8 cellular contexts compared by ENCODE assay signal in the genomic region with DNA sequence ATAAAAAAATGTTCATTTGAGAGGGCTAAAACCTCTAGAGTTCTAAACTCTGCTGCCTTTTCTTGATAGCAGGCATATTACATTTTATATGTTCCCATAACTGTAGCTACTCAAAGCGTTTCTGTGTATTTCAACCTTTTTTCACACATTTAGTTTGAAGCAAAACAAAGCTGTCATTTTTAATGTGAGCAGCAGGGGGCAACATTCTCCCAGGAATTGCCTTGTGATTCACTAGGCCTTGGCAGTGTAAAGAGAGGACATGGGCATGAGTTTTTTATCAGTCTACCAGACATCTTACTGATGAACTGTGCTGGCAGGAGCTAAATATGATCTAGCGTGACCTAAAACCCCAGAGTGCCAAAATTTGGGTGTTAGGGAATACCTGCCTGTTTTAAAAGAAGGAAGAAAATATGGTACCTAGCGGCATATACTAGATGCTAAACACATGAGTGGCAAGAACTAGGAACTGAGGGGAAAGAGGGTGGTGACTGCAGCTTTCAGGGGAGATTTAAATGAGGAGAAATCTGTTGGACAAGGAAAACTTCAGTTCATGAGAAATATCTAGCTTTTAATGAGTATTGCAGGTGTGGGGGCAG.
A peak's percentile ranks its signal among the peaks of the same experiment; 100 is the strongest.
DNase-seq lines count a peak whose midpoint lies in the region; ATAC-seq, FAIRE-seq and TF ChIP-seq lines count a peak whose summit lies in the region.

No MANE protein-coding gene starts in this region.

- H3K14ac ChIP-seq in IMR-90 (replicated peaks; ENCODE audit: low read depth, low read length) = no peak overlapping the region

- H2AFZ ChIP-seq in IMR-90 (replicated peaks; ENCODE audit: low read length, poor library complexity) = no peak overlapping the region

- H3K36me3 ChIP-seq in IMR-90 (ENCODE audit: control insufficient read depth, insufficient read depth, low read length) (no peaks in the 10 kb centered on the region), ovary (no peaks in the 10 kb centered on the region)

- no peak overlapping the region for H2AK5ac ChIP-seq in IMR-90 (ENCODE audit: low read depth, low read length)

- H3K9me3 ChIP-seq in IMR-90 (ENCODE audit: control insufficient read depth, insufficient read depth, low read length) (no peaks in the 10 kb centered on the region), ovary (no peaks in the 10 kb centered on the region)

- DNase-seq in D721Med (ENCODE audit: insufficient read length, low spot score) (peak; percentile 35), IMR-90 (peak; percentile 65), RCC 7860 (ENCODE audit: low spot score) (peak; percentile 5), foreskin melanocyte (peak; percentile 46), ovary (peak in 4 of 5 donors; percentile 15 to 66 (median 38)), urothelium cell line (ENCODE audit: low spot score) (peak; percentile 77)
- peak; percentile 78 for DNase-seq in activated effector memory CD4-positive, alpha-beta T cell treated with anti-CD3 and anti-CD28 coated beads, Interleukin-2, amount 50 U/mL, for 16 hours

- TF ChIP-seq POLR2A in IMR-90 (IDR thresholded peaks at IDR 0.05; ENCODE audit: low read depth, low read length) (no peak), ovary (IDR thresholded peaks at IDR 0.05) (no peak)

- H2BK120ac ChIP-seq in IMR-90 (ENCODE audit: low read depth, low read length) = no peak overlapping the region

- no TSS peak for BruUV-seq in IMR-90 (replicated peaks; lab: Mats Ljungman, UMichigan)

- ATAC-seq in IMR-90 (ENCODE audit: low read depth) (peak; percentile 94), GM19455 (IDR thresholded peaks at IDR 0.05; ENCODE audit: unreplicated experiment) (no peak)

- no peak overlapping the region for H3K56ac ChIP-seq in IMR-90 (ENCODE audit: extremely low read depth, insufficient read depth, low read length)

- CTCF ChIA-PET in IMR-90 (lab: Yijun Ruan, JAX) = interaction anchor here (0.6 to 1.8 kb wide), 15 partner anchors 11 to 593 kb away, joined by 3 to 12 read pairs (median 4); no protein-coding TSS in a partner anchor

- H3K9me1 ChIP-seq in IMR-90 (ENCODE audit: insufficient read depth, low read length) = no peaks in the 10 kb centered on the region; the same call in 1 of the 2 replicates

- peak; percentile 93 for TF ChIP-seq RAD21 in IMR-90 (IDR thresholded peaks at IDR 0.05; ENCODE audit: low read length)

- TF ChIP-seq CTCF in D721Med (IDR thresholded peaks at IDR 0.05; ENCODE audit: insufficient read depth, missing control alignments) (peak; percentile 92), IMR-90 (conservative IDR thresholded peaks at IDR 0.05; ENCODE audit: low read depth, low read length) (peak; percentile 86), ovary (IDR thresholded peaks at IDR 0.05) (peak; percentile 44 to 72 (median 63))

- no peak overlapping the region for H3K4ac ChIP-seq in IMR-90 (ENCODE audit: low read depth, low read length)

- intact Hi-C loops in IMR-90 (cut with micrococcal nuclease) (loop anchor here (1.0 to 2.0 kb wide), 4 partner anchors 301 to 595 kb away; no protein-coding TSS in a partner anchor), ovary (cut with DNase I) (loop anchor here (2.0 to 5.0 kb wide), 4 partner anchors 86 to 306 kb away; no protein-coding TSS in a partner anchor)

- H2BK5ac ChIP-seq in IMR-90 (ENCODE audit: low read depth, low read length, poor library complexity, severe bottlenecking) = no peak overlapping the region

- dilution Hi-C loops in IMR-90 (cut with HindIII; ENCODE audit: low sequenced_read_pairs, unreplicated experiment) = no loop called here

- no peak overlapping the region for H2AK9ac ChIP-seq in IMR-90 (replicated peaks; ENCODE audit: low read depth, low read length, poor library complexity)

- H3K79me1 ChIP-seq in IMR-90 (ENCODE audit: low read depth in 1 of 2, low read length in 2 of 2) = no peaks in the 10 kb centered on the region; a peak in 2 of 4 replicates

- no peaks in the 10 kb centered on the region for H3K27me3 ChIP-seq in IMR-90 (ENCODE audit: control insufficient read depth, insufficient read depth, low read length)
- no peaks in the 10 kb centered on the region for H3K27me3 ChIP-seq in ovary

- in situ Hi-C loops in IMR-90 (cut with MboI; ENCODE audit: low sequenced_read_pairs) = loop anchor here (5.0 to 10.0 kb wide), 3 partner anchors 296 to 594 kb away; no protein-coding TSS in a partner anchor

- no peak for TF ChIP-seq EP300 in ovary (IDR thresholded peaks at IDR 0.05)

- FAIRE-seq in D721Med (lab: Jason Lieb, UNC) = peak; percentile 95
- no peak for FAIRE-seq in RCC 7860 (lab: Jason Lieb, UNC)
- FAIRE-seq in urothelium cell line (lab: Jason Lieb, UNC) = peak; percentile 86

- no peak overlapping the region for H2BK20ac ChIP-seq in IMR-90 (ENCODE audit: low read depth, low read length)

- no peak overlapping the region for H3K23ac ChIP-seq in IMR-90 (ENCODE audit: low read depth, low read length)

- WGBS in IMR-90 (ENCODE audit: extremely low coverage in 2 of 2, insufficient read length in 1 of 2), 2 experiments = 100% methylated on average over 1 of the region's 3 CpGs; no CpG with 5 or more reads in 1 of the 2 experiments
- 37 to 40% (median 39%) methylated on average over 3 of the region's 3 CpGs for WGBS in ovary, 3 donors

- no peak overlapping the region for H3K4me2 ChIP-seq in IMR-90 (ENCODE audit: low read depth, low read length)

- H4K91ac ChIP-seq in IMR-90 (ENCODE audit: insufficient read depth, low read depth, low read length) = no peak overlapping the region

- H4K20me1 ChIP-seq in IMR-90 (ENCODE audit: insufficient read depth, low read length) = no peaks in the 10 kb centered on the region

- H4K8ac ChIP-seq in IMR-90 (ENCODE audit: low read depth in 2 of 2, low read length in 2 of 2) = no peak overlapping the region

- POLR2A ChIA-PET in IMR-90 (lab: Charles Lee; ENCODE audit: unreplicated experiment) = no interaction called here

- no peak overlapping the region for H3K4me3 ChIP-seq in IMR-90 (ENCODE audit: insufficient read depth, low read depth, low read length)
- H3K4me3 ChIP-seq in ovary = no peak overlapping the region

- H3K4me1 ChIP-seq in IMR-90 (ENCODE audit: control insufficient read depth, insufficient read depth, low read length) = no peaks in the 10 kb centered on the region
- H3K4me1 ChIP-seq in ovary (ENCODE audit: insufficient read depth) = peaks cover 2% of the 10 kb centered on the region

- H4K5ac ChIP-seq in IMR-90 (ENCODE audit: low read depth, low read length) = no peak overlapping the region

- no peak overlapping the region for H3K9ac ChIP-seq in IMR-90 (ENCODE audit: low read depth, low read length)

- no peak overlapping the region for H2BK15ac ChIP-seq in IMR-90 (ENCODE audit: low read depth, low read length)

- H3K18ac ChIP-seq in IMR-90 (ENCODE audit: low read depth, low read length) = no peak overlapping the region

- no peak overlapping the region for H3K27ac ChIP-seq in IMR-90 (ENCODE audit: insufficient read depth, low read length)
- H3K27ac ChIP-seq in ovary = no peak overlapping the region

TF ChIP-seq in IMR-90, 13 proteins besides CTCF, POLR2A, EP300 and RAD21:
- no peak for TF ChIP-seq MXI1 (IDR thresholded peaks at IDR 0.05; ENCODE audit: borderline replicate concordance, low read depth, low read length)
- peak; percentile 84 for TF ChIP-seq SMC3 (IDR thresholded peaks at IDR 0.05; ENCODE audit: low read depth, low read length)

Comparison
In these comparisons a context has a peak if more than half of its experiments do, and no peak if none do; other contexts are left out.
1. DNase-seq: peak in every context shown above with its lines; median percentile 78 in activated effector memory CD4-positive, alpha-beta T cell treated with anti-CD3 and anti-CD28 coated beads, Interleukin-2, amount 50 U/mL, for 16 hours; 77 in urothelium cell line; 65 in IMR-90; 46 in foreskin melanocyte; 38 in ovary; 35 in D721Med; 5 in RCC 7860.